ENCODE assay signal across 9 cellular contexts in the genomic region with DNA sequence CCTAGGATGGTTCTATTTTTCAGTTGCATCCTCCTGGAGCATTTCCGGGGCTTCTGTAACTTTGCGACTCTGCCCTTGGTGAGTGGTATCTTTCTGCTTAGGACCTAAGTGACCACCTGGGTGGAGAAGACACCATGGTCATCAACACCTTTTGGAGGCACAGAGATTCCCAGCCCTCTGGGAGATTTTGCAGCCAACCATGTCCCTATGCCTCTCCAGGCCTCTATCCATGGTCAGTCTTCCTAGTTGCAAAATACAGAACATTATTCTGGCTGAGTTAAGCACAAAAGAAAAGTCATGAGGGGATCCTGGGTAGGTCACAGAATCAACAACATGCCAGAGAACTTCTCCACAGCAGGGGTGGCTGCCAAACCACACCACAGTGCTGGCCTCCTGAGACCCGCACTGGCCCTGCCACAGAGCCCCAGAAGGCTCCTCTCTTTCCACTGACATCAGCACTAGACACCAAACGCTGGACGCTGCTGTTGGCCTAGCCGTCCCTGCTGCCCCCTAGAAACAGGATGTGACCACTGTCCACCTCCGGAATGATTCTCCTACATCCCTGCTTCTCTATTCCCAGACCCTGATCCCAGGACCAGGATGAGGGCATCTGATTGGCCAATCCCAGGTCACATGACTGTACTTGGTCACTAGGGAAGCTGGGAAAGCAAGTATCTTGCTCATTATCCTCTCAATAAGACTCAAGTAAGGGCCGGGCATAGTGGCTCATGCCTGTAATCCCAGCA. TPM values are rescaled to one million over a fixed set of nuclear protein-coding genes. Genes with fewer than 3 reads are reported as not detected.
DNase-seq lines count a peak whose midpoint lies in the region; ATAC-seq and TF ChIP-seq lines count a peak whose summit lies in the region.
"Had no signal": no experiment of that assay in that cellular context is flagged by ENCODE, and none has a peak within 500 bp of the region (broad histone marks: within the 10 kb centered on the region; RNA-seq: fewer than 3 reads in every experiment).

No MANE protein-coding gene starts in this region.

- POLR2A ChIA-PET in GM10248 (lab: Yijun Ruan, JAX), result no interaction called here

- H3K4me3 ChIP-seq in GM23248 (no peak overlapping the region), left lung (no peak overlapping the region), skeletal muscle tissue (ENCODE audit: low read length in 3 of 3) (no peak overlapping the region)

- in situ Hi-C loops in GM23248 (cut with MboI), result no loop called here

- H3K9me3 ChIP-seq in GM23248 (ENCODE audit: low read depth), result no peaks in the 10 kb centered on the region
- H3K9me3 ChIP-seq in left lung, result no peaks in the 10 kb centered on the region
- H3K9me3 ChIP-seq in skeletal muscle tissue (ENCODE audit: control insufficient read depth in 3 of 3, low read length in 3 of 3), result no peaks in the 10 kb centered on the region

- no peaks in the 10 kb centered on the region for H3K79me2 ChIP-seq in GM23248 (ENCODE audit: insufficient read depth)

- peak overlapping the region; percentile 43 for H3K4me2 ChIP-seq in GM23248 (ENCODE audit: unreplicated experiment)
- H3K4me2 ChIP-seq: KMS-11 had no signal

- peak; percentile 44 for DNase-seq in GM23248
- DNase-seq in left lung, result peak in 1 of 2 donors; percentile 77
- no peak for DNase-seq in GM10248 (ENCODE audit: extremely low spot score)
- no peak for DNase-seq in activated T-cell treated with anti-CD3 and anti-CD28 coated beads for 4 hours
- no peak for DNase-seq in NCI-H1048 (lab: John Stamatoyannopoulos, UW)

- H3K27me3 ChIP-seq in GM23248 (replicated peaks; ENCODE audit: insufficient read depth), result no peaks in the 10 kb centered on the region
- H3K27me3 ChIP-seq in left lung, result no peaks in the 10 kb centered on the region
- H3K27me3 ChIP-seq in skeletal muscle tissue (ENCODE audit: control insufficient read depth in 3 of 3, insufficient read depth in 3 of 3, low read length in 3 of 3), result no peaks in the 10 kb centered on the region

- H3K4me1 ChIP-seq in GM23248 (ENCODE audit: insufficient read depth) (peaks cover 28% of the 10 kb centered on the region), left lung (peaks cover 14 to 28% of the 10 kb centered on the region in 2 donors), skeletal muscle tissue (ENCODE audit: control insufficient read depth in 3 of 3, insufficient read depth in 3 of 3, low read length in 3 of 3) (peaks cover 14 to 17% (median 17%) of the 10 kb centered on the region in 3 donors)

- H4K20me1 ChIP-seq in GM23248 (ENCODE audit: insufficient read depth), result no peaks in the 10 kb centered on the region

- no peak for TF ChIP-seq CTCF in left lung (IDR thresholded peaks at IDR 0.05)
- no peak for TF ChIP-seq CTCF in GM10248 (IDR thresholded peaks at IDR 0.05; ENCODE audit: control extremely low read depth, extremely low read depth, low read depth, missing control alignments)

- CTCF ChIA-PET in GM10248 (lab: Yijun Ruan, JAX), result no interaction called here

- H3K9ac ChIP-seq in GM23248, result peak overlapping the region; percentile 81
- no peak overlapping the region for H3K9ac ChIP-seq in skeletal muscle tissue (ENCODE audit: low read depth in 1 of 3, low read length in 3 of 3)
- H3K9ac ChIP-seq: KMS-11 had no signal

- peak overlapping the region; percentile 80 for H3K27ac ChIP-seq in GM23248
- peak overlapping the region; percentile 52 for H3K27ac ChIP-seq in cingulate gyrus (ENCODE audit: low read depth, low read length)
- H3K27ac ChIP-seq in left lung, result peak overlapping the region; percentile 69 to 78
- H3K27ac ChIP-seq in skeletal muscle tissue (ENCODE audit: low read depth, low read length), result peak overlapping the region; percentile 77
- H3K27ac ChIP-seq: KMS-11 had no signal

- peak; percentile 48 for ATAC-seq in left lung
- ATAC-seq in GM21447 (IDR thresholded peaks at IDR 0.05; ENCODE audit: unreplicated experiment), result no peak

- H3F3A ChIP-seq in GM23248 (ENCODE audit: insufficient read depth), result peaks cover 46% of the 10 kb centered on the region

- no peaks in the 10 kb centered on the region for H3K9me2 ChIP-seq in GM23248 (ENCODE audit: insufficient read depth)

- intact Hi-C loops in left lung (cut with DNase I), result no loop called here

- H3K36me3 ChIP-seq in GM23248 (ENCODE audit: low read depth) (no peaks in the 10 kb centered on the region), left lung (no peaks in the 10 kb centered on the region), skeletal muscle tissue (ENCODE audit: control insufficient read depth in 3 of 3, insufficient read depth in 3 of 3, low read length in 3 of 3) (no peaks in the 10 kb centered on the region)

- 0 out of 2 replicates have a peak overlapping the region, but pooled peaks have one; percentile 80 for H2AFZ ChIP-seq in GM23248

- 84 to 95% methylated on average over 8 of the region's 8 CpGs for WGBS in GM23248 (ENCODE audit: low coverage in 1 of 2, low lambda C conversion rate in 2 of 2, missing lambda C conversion rate in 2 of 2), 2 experiments

RNA-seq across cellular contexts. Expression of a gene that starts 47.7 kb away (rescaled TPM):
- 43.6 and 51.7 TPM in 2 replicates for total RNA-seq in GM23248 (2014; rRNA removed; shearing (Covaris generic))
- 6.8 and 8.4 TPM in 2 replicates for polyA plus RNA-seq in GM23248 (2016; fragmentation: Nextera tagmentation; extraction: Ambion mirVana)
- 10 to 100 TPM; 43.3 to 46.3 TPM for total RNA-seq in left lung
- total RNA-seq in skeletal muscle tissue, result 8.9 TPM
